8 cellular contexts compared by ENCODE assay signal in genomic region chr3:122183521-122183892, GRCh38. TPM values are rescaled to one million over a fixed set of nuclear protein-coding genes. Genes with fewer than 3 reads are reported as not detected.
DNase-seq lines count a peak whose midpoint lies in the region; ATAC-seq and TF ChIP-seq lines count a peak whose summit lies in the region.

TSS of gene CASR (plus strand) at chr3:122183668. CDS start at chr3:122254190, 70,522 bp downstream.

- H3K27ac ChIP-seq in spleen, result no peak within 1 kb of the TSS

- ATAC-seq in activated CD8-positive, alpha-beta memory T cell treated with anti-CD3 and anti-CD28 coated beads, Interleukin-2, amount 10 ng/mL, durations not matched to agents 7 days and 5 days, result no peak
- no peak for ATAC-seq in GM19324 (IDR thresholded peaks at IDR 0.05; ENCODE audit: low FRiP score, unreplicated experiment)
- no peak for ATAC-seq in GM18511 (IDR thresholded peaks at IDR 0.05; ENCODE audit: unreplicated experiment)
- ATAC-seq in GM19328 (IDR thresholded peaks at IDR 0.05; ENCODE audit: unreplicated experiment), result no peak

- peaks cover 0 to 61% (median 26%) of the 10 kb centered on the region in 7 donors for H3K27me3 ChIP-seq in spleen (replicated peaks in 1 of 7)

- peaks cover 5% of the 10 kb centered on the region for H3K36me3 Mint-ChIP-seq in activated CD8-positive, alpha-beta memory T cell treated with anti-CD3 and anti-CD28 coated beads, Interleukin-2, amount 10 ng/mL, durations not matched to agents 7 days and 5 days
- H3K36me3 Mint-ChIP-seq in activated T-helper 1 cell treated with anti-CD3 and anti-CD28 coated beads, Interleukin-12 subunit alpha, Interleukin-12 subunit beta, Interleukin-2, Interleukin-4 antibody, amounts not matched to agents 30 ng/mL and 10 ng/mL and 1 ng/mL, durations not matched to agents 14 hours and 24 hours and 36 hours (ENCODE audit: low read depth), result peaks cover 1% of the 10 kb centered on the region

- peak within 1 kb of the TSS; percentile 29 for H3K4me3 Mint-ChIP-seq in activated CD8-positive, alpha-beta memory T cell treated with anti-CD3 and anti-CD28 coated beads, Interleukin-2, amount 10 ng/mL, durations not matched to agents 7 days and 5 days
- peak within 1 kb of the TSS; percentile 52 for H3K4me3 Mint-ChIP-seq in activated T-helper 1 cell treated with anti-CD3 and anti-CD28 coated beads, Interleukin-12 subunit alpha, Interleukin-12 subunit beta, Interleukin-2, Interleukin-4 antibody, amounts not matched to agents 30 ng/mL and 10 ng/mL and 1 ng/mL, durations not matched to agents 14 hours and 24 hours and 36 hours

- peaks cover 4 to 16% (median 14%) of the 10 kb centered on the region in 6 donors for H3K4me1 ChIP-seq in spleen

- no peak for DNase-seq in activated CD8-positive, alpha-beta memory T cell treated with anti-CD3 and anti-CD28 coated beads, Interleukin-2, amount 10 ng/mL, durations not matched to agents 7 days and 5 days
- DNase-seq in activated CD8-positive, alpha-beta memory T cell treated with anti-CD3 and anti-CD28 coated beads, Interleukin-2, amount 50 U/mL, for 4 hours, result no peak
- DNase-seq in activated T-helper 1 cell treated with anti-CD3 and anti-CD28 coated beads, Interleukin-12 subunit alpha, Interleukin-12 subunit beta, Interleukin-2, Interleukin-4 antibody, amounts not matched to agents 30 ng/mL and 10 ng/mL and 1 ng/mL, durations not matched to agents 14 hours and 24 hours and 36 hours (ENCODE audit: low spot score), result no peak
- peak; percentile 68 for DNase-seq in spleen

- H3K9me3 ChIP-seq in iPS-18c (ENCODE audit: control insufficient read depth, insufficient read depth, low read length) (no peaks in the 10 kb centered on the region), spleen (peaks cover 0 to 2% (median 0%) of the 10 kb centered on the region in 8 donors)

- peaks cover 81% of the 10 kb centered on the region for H3K27me3 Mint-ChIP-seq in activated CD8-positive, alpha-beta memory T cell treated with anti-CD3 and anti-CD28 coated beads, Interleukin-2, amount 10 ng/mL, durations not matched to agents 7 days and 5 days
- H3K27me3 Mint-ChIP-seq in activated T-helper 1 cell treated with anti-CD3 and anti-CD28 coated beads, Interleukin-12 subunit alpha, Interleukin-12 subunit beta, Interleukin-2, Interleukin-4 antibody, amounts not matched to agents 30 ng/mL and 10 ng/mL and 1 ng/mL, durations not matched to agents 14 hours and 24 hours and 36 hours (ENCODE audit: insufficient read depth), result peaks cover 63% of the 10 kb centered on the region

- peak within 1 kb of the TSS; percentile 67 for H3K4me3 ChIP-seq in iPS-18c (ENCODE audit: insufficient read depth, low read depth, low read length)
- peak within 1 kb of the TSS in 7 of 8 donors; percentile 20 to 63 (median 26) for H3K4me3 ChIP-seq in spleen

- no peak for TF ChIP-seq POLR2A in spleen (IDR thresholded peaks at IDR 0.05)

- intact Hi-C loops in activated T-helper 1 cell treated with anti-CD3 and anti-CD28 coated beads, Interleukin-12 subunit alpha, Interleukin-12 subunit beta, Interleukin-2, Interleukin-4 antibody, amounts not matched to agents 30 ng/mL and 10 ng/mL and 1 ng/mL, durations not matched to agents 14 hours and 24 hours and 36 hours (cut with micrococcal nuclease), result loop anchor here (5.0 kb wide), 1 partner anchor 36 kb away; no protein-coding TSS in a partner anchor
- intact Hi-C loops in spleen (cut with DNase I; ENCODE audit: low total_unique reads), result no loop called here

- peaks cover 6% of the 10 kb centered on the region for H3K4me1 Mint-ChIP-seq in activated CD8-positive, alpha-beta memory T cell treated with anti-CD3 and anti-CD28 coated beads, Interleukin-2, amount 10 ng/mL, durations not matched to agents 7 days and 5 days
- peaks cover 8% of the 10 kb centered on the region for H3K4me1 Mint-ChIP-seq in activated T-helper 1 cell treated with anti-CD3 and anti-CD28 coated beads, Interleukin-12 subunit alpha, Interleukin-12 subunit beta, Interleukin-2, Interleukin-4 antibody, amounts not matched to agents 30 ng/mL and 10 ng/mL and 1 ng/mL, durations not matched to agents 14 hours and 24 hours and 36 hours (ENCODE audit: low read depth)

- H3K27ac Mint-ChIP-seq in activated CD8-positive, alpha-beta memory T cell treated with anti-CD3 and anti-CD28 coated beads, Interleukin-2, amount 10 ng/mL, durations not matched to agents 7 days and 5 days, result no peak within 1 kb of the TSS
- no peak within 1 kb of the TSS for H3K27ac Mint-ChIP-seq in activated T-helper 1 cell treated with anti-CD3 and anti-CD28 coated beads, Interleukin-12 subunit alpha, Interleukin-12 subunit beta, Interleukin-2, Interleukin-4 antibody, amounts not matched to agents 30 ng/mL and 10 ng/mL and 1 ng/mL, durations not matched to agents 14 hours and 24 hours and 36 hours

- CTCF ChIA-PET in activated CD8-positive, alpha-beta memory T cell treated with anti-CD3 and anti-CD28 coated beads, Interleukin-2, amount 10 ng/mL, durations not matched to agents 7 days and 5 days (lab: Charles Lee), result interaction anchor here (1.1 to 1.2 kb wide), 2 partner anchors 35 to 144 kb away, joined by 3 to 4 read pairs; no protein-coding TSS in a partner anchor

- 9 to 24% (median 16%) methylated on average over 14 of the region's 14 CpGs for WGBS in spleen, 5 donors

- no peaks in the 10 kb centered on the region for H3K36me3 ChIP-seq in spleen

- peaks cover 2% of the 10 kb centered on the region for H3K9me3 Mint-ChIP-seq in activated CD8-positive, alpha-beta memory T cell treated with anti-CD3 and anti-CD28 coated beads, Interleukin-2, amount 10 ng/mL, durations not matched to agents 7 days and 5 days (ENCODE audit: low read depth)
- no peaks in the 10 kb centered on the region for H3K9me3 Mint-ChIP-seq in activated T-helper 1 cell treated with anti-CD3 and anti-CD28 coated beads, Interleukin-12 subunit alpha, Interleukin-12 subunit beta, Interleukin-2, Interleukin-4 antibody, amounts not matched to agents 30 ng/mL and 10 ng/mL and 1 ng/mL, durations not matched to agents 14 hours and 24 hours and 36 hours

- TF ChIP-seq CTCF in spleen (IDR thresholded peaks at IDR 0.05 in 8 of 11, conservative IDR thresholded peaks at IDR 0.05 in 3 of 11), result no peak

RNA-seq across cellular contexts. Expression of gene CASR, which starts in this region (rescaled TPM):
- total RNA-seq in activated CD8-positive, alpha-beta memory T cell treated with anti-CD3 and anti-CD28 coated beads, Interleukin-2, amount 10 ng/mL, durations not matched to agents 7 days and 5 days, result not detected
- not detected in 2 replicates for total RNA-seq in activated T-helper 1 cell treated with anti-CD3 and anti-CD28 coated beads, Interleukin-12 subunit alpha, Interleukin-12 subunit beta, Interleukin-2, Interleukin-4 antibody, amounts not matched to agents 30 ng/mL and 10 ng/mL and 1 ng/mL, durations not matched to agents 14 hours and 24 hours and 36 hours
- 1 to 10 TPM in 2 of 7 donors, under 1 TPM in 5; 0.13 to 4.3 (median 0.23) TPM for total RNA-seq in spleen
- polyA plus RNA-seq in spleen, result under 1 TPM; 0.08 to 0.42 (median 0.13) TPM
